9 cellular contexts compared by ENCODE assay signal in genomic region chr11:6357222-6357621, GRCh38. TPM values are rescaled to one million over a fixed set of nuclear protein-coding genes. Genes with fewer than 3 reads are reported as not detected.
DNase-seq lines count a peak whose midpoint lies in the region; ATAC-seq, FAIRE-seq and TF ChIP-seq lines count a peak whose summit lies in the region.
"Had no signal": no experiment of that assay in that cellular context is flagged by ENCODE, and none has a peak within 500 bp of the region (broad histone marks: within the 10 kb centered on the region; RNA-seq: fewer than 3 reads in every experiment).

No MANE protein-coding gene starts in this region.

- intact Hi-C loops in kidney (cut with DNase I): loop anchor here (10.0 kb wide), 1 partner anchor 102 kb away; the partner anchor contains the start of gene CCKBR

- H3K4me1 ChIP-seq in hepatocyte (ENCODE audit: insufficient read depth): peaks cover 5% of the 10 kb centered on the region
- H3K4me1 ChIP-seq in stomach smooth muscle (ENCODE audit: control insufficient read depth, insufficient read depth, low read length): peaks cover 9% of the 10 kb centered on the region
- peaks cover 2 to 15% of the 10 kb centered on the region in 2 donors for H3K4me1 ChIP-seq in kidney (ENCODE audit: control insufficient read depth in 1 of 2, insufficient read depth in 1 of 2, low read depth in 1 of 2, low read length in 2 of 2)
- H3K4me1 ChIP-seq: BLaER1 had no signal

- H3K9me3 ChIP-seq in hepatocyte (ENCODE audit: low read depth) (no peaks in the 10 kb centered on the region), stomach smooth muscle (ENCODE audit: control insufficient read depth in 2 of 2, low read length in 2 of 2) (no peaks in the 10 kb centered on the region), kidney (ENCODE audit: control insufficient read depth in 1 of 2, low read length in 2 of 2) (no peaks in the 10 kb centered on the region)
- H3K9me3 ChIP-seq: BLaER1 had no signal

- ATAC-seq in HG02642 (IDR thresholded peaks at IDR 0.05; ENCODE audit: poor library complexity, unreplicated experiment) (no peak), GM21576 (IDR thresholded peaks at IDR 0.05; ENCODE audit: unreplicated experiment) (no peak)

- no peak for FAIRE-seq in kidney (lab: Jason Lieb, UNC)

- 73% methylated on average over 9 of the region's 9 CpGs for WGBS in hepatocyte (ENCODE audit: low lambda C conversion rate, missing lambda C conversion rate)

- no peaks in the 10 kb centered on the region for H4K20me1 ChIP-seq in hepatocyte (ENCODE audit: insufficient read depth, poor library complexity, severe bottlenecking)
- H4K20me1 ChIP-seq: BLaER1 had no signal

- H3K9ac ChIP-seq in stomach smooth muscle (ENCODE audit: low read length in 2 of 2) (peak overlapping the region in 1 of 2 donors; percentile 2), kidney (ENCODE audit: low read length in 2 of 2) (no peak overlapping the region)
- H3K9ac ChIP-seq: BLaER1 had no signal

- H2AFZ ChIP-seq in hepatocyte: no peak overlapping the region

- H3K4me3 ChIP-seq in hepatocyte (no peak overlapping the region), stomach smooth muscle (ENCODE audit: low read length in 2 of 2) (no peak overlapping the region), kidney (ENCODE audit: low read length in 2 of 2) (no peak overlapping the region)
- H3K4me3 ChIP-seq: BLaER1 had no signal

- H3K27ac ChIP-seq in hepatocyte (no peak overlapping the region), stomach smooth muscle (ENCODE audit: low read length) (peak overlapping the region; percentile 46), kidney (ENCODE audit: low read depth in 2 of 2, low read length in 2 of 2) (no peak overlapping the region)
- H3K27ac ChIP-seq: BLaER1 had no signal

- no peaks in the 10 kb centered on the region for H3K79me2 ChIP-seq in hepatocyte

- H3K27me3 ChIP-seq in hepatocyte: no peaks in the 10 kb centered on the region
- no peaks in the 10 kb centered on the region for H3K27me3 ChIP-seq in stomach smooth muscle (ENCODE audit: control insufficient read depth in 1 of 2, insufficient read depth in 2 of 2, low read length in 2 of 2)
- H3K27me3 ChIP-seq: BLaER1 had no signal

- no peak overlapping the region for H3K4me2 ChIP-seq in hepatocyte
- H3K4me2 ChIP-seq: BLaER1 had no signal

- TF ChIP-seq CTCF in hepatocyte (IDR thresholded peaks at IDR 0.05; ENCODE audit: poor library complexity): no peak
- TF ChIP-seq CTCF in kidney (IDR thresholded peaks at IDR 0.05; ENCODE audit: borderline replicate concordance, extremely low read depth, insufficient read depth): no peak

- peak; percentile 15 for DNase-seq in activated CD4-positive, alpha-beta T cell treated with anti-CD3 and anti-CD28 coated beads for 4 hours
- DNase-seq in activated CD4-positive, alpha-beta T cell treated with anti-CD3 and anti-CD28 coated beads for 1 hour: no peak
- peak; percentile 19 for DNase-seq in activated T-helper 9 cell treated with anti-CD3 and anti-CD28 coated beads, Interleukin-2, amount 50 U/mL, for 16 hours (ENCODE audit: low read depth)
- DNase-seq in hepatocyte (ENCODE audit: low spot score): peak; percentile 35
- no peak for DNase-seq in kidney

- H3K9me2 ChIP-seq in hepatocyte (replicated peaks; ENCODE audit: insufficient read depth): no peaks in the 10 kb centered on the region

- H3K36me3 ChIP-seq in hepatocyte (replicated peaks; ENCODE audit: insufficient read depth, low read depth) (no peaks in the 10 kb centered on the region), stomach smooth muscle (ENCODE audit: control insufficient read depth in 2 of 2, insufficient read depth in 2 of 2, low read length in 2 of 2) (no peaks in the 10 kb centered on the region), kidney (ENCODE audit: control insufficient read depth in 1 of 2, insufficient read depth in 2 of 2, low read length in 2 of 2) (no peaks in the 10 kb centered on the region)
- H3K36me3 ChIP-seq: BLaER1 had no signal

RNA-seq across cellular contexts. Expression of gene SMPD1, which starts 33.1 kb away (rescaled TPM):
- total RNA-seq in hepatocyte: 65.2 and 70.0 TPM in 2 replicates
- 61.7 and 63.0 TPM in 2 replicates for polyA plus RNA-seq in hepatocyte
- 76.0 TPM for total RNA-seq in kidney
- 155 TPM for polyA plus RNA-seq in kidney (ENCODE audit: insufficient read depth, low read depth, low replicate concordance)

RNA-seq across cellular contexts. Expression of gene CAVIN3, which starts 36.9 kb away (rescaled TPM):
- total RNA-seq in hepatocyte (70.3 and 93.3 TPM in 2 replicates), kidney (58.1 TPM)
- polyA plus RNA-seq in hepatocyte (115 and 128 TPM in 2 replicates), kidney (ENCODE audit: insufficient read depth, low read depth, low replicate concordance) (55.1 TPM)

Comparison
In these comparisons a context has a peak if more than half of its experiments do, and no peak if none do; other contexts are left out.
1. DNase-seq: peak in activated CD4-positive, alpha-beta T cell treated with anti-CD3 and anti-CD28 coated beads for 4 hours (2 of 2), activated T-helper 9 cell treated with anti-CD3 and anti-CD28 coated beads, Interleukin-2, amount 50 U/mL, for 16 hours (single experiment) and hepatocyte (single experiment); none in activated CD4-positive, alpha-beta T cell treated with anti-CD3 and anti-CD28 coated beads for 1 hour (single experiment) and kidney (single experiment).